Comparison of ENCODE assay signal across 35 cellular contexts in the genomic region with DNA sequence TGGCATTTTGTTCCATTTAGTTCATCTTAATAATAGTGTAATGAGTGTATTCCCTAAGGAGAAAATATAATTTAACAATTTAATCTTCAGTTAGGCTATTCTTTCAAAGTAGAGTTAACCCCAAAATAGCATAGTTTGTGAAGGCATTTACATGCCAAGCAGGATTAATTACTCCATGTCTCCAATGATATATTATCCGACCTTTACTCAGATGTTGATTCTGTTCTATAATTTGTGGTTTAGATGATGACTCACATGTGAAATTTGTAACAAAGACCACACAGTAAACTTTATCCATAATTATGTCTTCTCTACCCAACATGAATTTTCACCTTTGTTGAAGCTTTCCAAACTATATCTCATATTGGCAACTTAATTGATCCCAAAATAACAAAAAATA.
"Had no signal": no experiment of that assay in that cellular context is flagged by ENCODE, and none has a peak within 500 bp of the region (broad histone marks: within the 10 kb centered on the region; RNA-seq: fewer than 3 reads in every experiment).

No MANE protein-coding gene starts in this region.

- H3K36me3 Mint-ChIP-seq: activated CD8-positive, alpha-beta memory T cell treated with anti-CD3 and anti-CD28 coated beads, Interleukin-2, amount 10 ng/mL, durations not matched to agents 7 days and 5 days; activated naive CD4-positive, alpha-beta T cell treated with anti-CD3 and anti-CD28 coated beads, Interleukin-2, amount 10 ng/mL, durations not matched to agents 7 days and 5 days; activated naive CD8-positive, alpha-beta T cell; brain had no signal

- ATAC-seq: activated CD8-positive, alpha-beta memory T cell treated with anti-CD3 and anti-CD28 coated beads, Interleukin-2, amount 10 ng/mL, durations not matched to agents 7 days and 5 days; activated naive CD8-positive, alpha-beta T cell treated with anti-CD3 and anti-CD28 coated beads, Interleukin-2, amount 50 U/mL, for 24 hours; K562; Panc1 had no signal

- DNase-seq: activated CD4-positive, alpha-beta memory T cell treated with anti-CD3 and anti-CD28 coated beads, Interleukin-2, amount 10 ng/mL, durations not matched to agents 7 days and 5 days; activated CD4-positive, alpha-beta T cell treated with anti-CD3 and anti-CD28 coated beads for 1 hour; activated CD4-positive, alpha-beta T cell treated with anti-CD3 and anti-CD28 coated beads for 48 hours; activated CD4-positive, CD25-positive, alpha-beta regulatory T cell; activated CD8-positive, alpha-beta memory T cell treated with anti-CD3 and anti-CD28 coated beads for 24 hours; activated CD8-positive, alpha-beta memory T cell treated with anti-CD3 and anti-CD28 coated beads, Interleukin-2, amount 10 ng/mL, durations not matched to agents 7 days and 5 days; activated CD8-positive, alpha-beta memory T cell treated with anti-CD3 and anti-CD28 coated beads, Interleukin-2, amount 50 U/mL, for 48 hours; activated effector memory CD4-positive, alpha-beta T cell treated with Interleukin-2 at 50 U/mL for 16 hours; activated naive CD4-positive, alpha-beta T cell treated with anti-CD3 and anti-CD28 coated beads, Interleukin-2, amount 10 ng/mL, durations not matched to agents 7 days and 5 days; activated naive CD8-positive, alpha-beta T cell treated with anti-CD3 and anti-CD28 coated beads, Interleukin-2, amount 50 U/mL, for 24 hours; activated T-cell treated with anti-CD3 and anti-CD28 coated beads, Interleukin-2, amount 50 U/mL, for 48 hours; anterior cingulate cortex; central memory CD4-positive, alpha-beta T cell; MG63; NCI-H1092; NCI-H146; NCI-H187; NCI-H2081; NCI-H2171 treated with DMSO at 0.1 percent for 48 hours; NCI-H2227 treated with DMSO at 0.1 percent for 48 hours; NCI-H446 treated with DMSO at 0.1 percent for 48 hours; NCI-H524; NK-92 treated with Interleukin-12 subunit alpha and Interleukin-12 subunit beta, amount 100 ng/mL, for 24 hours; OCI-M1; SHP77; SJCRH30; T-helper 1 cell; T-helper 2 cell; T-helper 9 cell had no signal

- H3K4me3 ChIP-seq: K562, MG63, SJCRH30, SK-N-MC had no signal

- H3K9me3 Mint-ChIP-seq: activated naive CD4-positive, alpha-beta T cell treated with anti-CD3 and anti-CD28 coated beads, Interleukin-2, amount 10 ng/mL, durations not matched to agents 7 days and 5 days; activated naive CD8-positive, alpha-beta T cell treated with anti-CD3 and anti-CD28 coated beads, Interleukin-2, amount 50 U/mL, for 24 hours had no signal

- H3K27ac ChIP-seq: SJCRH30, SK-N-MC, VCaP had no signal

- H3K4me3 Mint-ChIP-seq: activated CD4-positive, alpha-beta memory T cell treated with anti-CD3 and anti-CD28 coated beads, Interleukin-2, amount 10 ng/mL, durations not matched to agents 7 days and 5 days; activated CD8-positive, alpha-beta memory T cell treated with anti-CD3 and anti-CD28 coated beads, Interleukin-2, amount 10 ng/mL, durations not matched to agents 7 days and 5 days; activated naive CD4-positive, alpha-beta T cell treated with anti-CD3 and anti-CD28 coated beads, Interleukin-2, amount 10 ng/mL, durations not matched to agents 7 days and 5 days; activated naive CD8-positive, alpha-beta T cell; activated naive CD8-positive, alpha-beta T cell treated with anti-CD3 and anti-CD28 coated beads, Interleukin-2, amount 50 U/mL, for 24 hours; brain had no signal

- H3K27me3 ChIP-seq: MG63, SJCRH30 had no signal

- H3K27ac Mint-ChIP-seq: activated CD4-positive, alpha-beta memory T cell treated with anti-CD3 and anti-CD28 coated beads, Interleukin-2, amount 10 ng/mL, durations not matched to agents 7 days and 5 days; activated CD8-positive, alpha-beta memory T cell treated with anti-CD3 and anti-CD28 coated beads, Interleukin-2, amount 10 ng/mL, durations not matched to agents 7 days and 5 days; activated naive CD4-positive, alpha-beta T cell treated with anti-CD3 and anti-CD28 coated beads, Interleukin-2, amount 10 ng/mL, durations not matched to agents 7 days and 5 days; activated naive CD8-positive, alpha-beta T cell; activated naive CD8-positive, alpha-beta T cell treated with anti-CD3 and anti-CD28 coated beads, Interleukin-2, amount 50 U/mL, for 24 hours; brain had no signal

- H3K27me3 Mint-ChIP-seq: activated CD4-positive, alpha-beta memory T cell treated with anti-CD3 and anti-CD28 coated beads, Interleukin-2, amount 10 ng/mL, durations not matched to agents 7 days and 5 days; activated CD8-positive, alpha-beta memory T cell treated with anti-CD3 and anti-CD28 coated beads, Interleukin-2, amount 10 ng/mL, durations not matched to agents 7 days and 5 days; activated naive CD4-positive, alpha-beta T cell treated with anti-CD3 and anti-CD28 coated beads, Interleukin-2, amount 10 ng/mL, durations not matched to agents 7 days and 5 days; activated naive CD8-positive, alpha-beta T cell treated with anti-CD3 and anti-CD28 coated beads, Interleukin-2, amount 50 U/mL, for 24 hours had no signal

- H3K4me1 Mint-ChIP-seq: activated CD4-positive, alpha-beta memory T cell treated with anti-CD3 and anti-CD28 coated beads, Interleukin-2, amount 10 ng/mL, durations not matched to agents 7 days and 5 days; activated CD8-positive, alpha-beta memory T cell treated with anti-CD3 and anti-CD28 coated beads, Interleukin-2, amount 10 ng/mL, durations not matched to agents 7 days and 5 days; activated naive CD4-positive, alpha-beta T cell treated with anti-CD3 and anti-CD28 coated beads, Interleukin-2, amount 10 ng/mL, durations not matched to agents 7 days and 5 days; activated naive CD8-positive, alpha-beta T cell treated with anti-CD3 and anti-CD28 coated beads, Interleukin-2, amount 50 U/mL, for 24 hours; brain had no signal

- H3K9me3 ChIP-seq: MG63, SJCRH30 had no signal

- H3K36me3 ChIP-seq: MG63, SJCRH30 had no signal

- H3K4me1 ChIP-seq: SJCRH30 had no signal
